13 cellular contexts compared by ENCODE assay signal in genomic region chr6:144379356-144379755, GRCh38.
A peak's percentile ranks its signal among the peaks of the same experiment; 100 is the strongest.
DNase-seq lines count a peak whose midpoint lies in the region; ATAC-seq and TF ChIP-seq lines count a peak whose summit lies in the region.
"Had no signal": no experiment of that assay in that cellular context is flagged by ENCODE, and none has a peak within 500 bp of the region (broad histone marks: within the 10 kb centered on the region; RNA-seq: fewer than 3 reads in every experiment).

No MANE protein-coding gene starts in this region.

- H3K36me3 Mint-ChIP-seq in naive thymus-derived CD8-positive, alpha-beta T cell, result peaks cover 18 to 28% (median 20%) of the 10 kb centered on the region in 3 donors
- peaks cover 11 to 42% (median 32%) of the 10 kb centered on the region in 5 donors for H3K36me3 Mint-ChIP-seq in naive thymus-derived CD4-positive, alpha-beta T cell

- H3K4me3 Mint-ChIP-seq in naive thymus-derived CD8-positive, alpha-beta T cell, result peak overlapping the region in 1 of 10 donors; percentile 2
- peak overlapping the region in 2 of 10 donors; percentile 32 to 51 for H3K4me3 Mint-ChIP-seq in naive thymus-derived CD4-positive, alpha-beta T cell

- H3K9ac ChIP-seq in PC-3 (ENCODE audit: low read length), result no peak overlapping the region

- H3K27me3 Mint-ChIP-seq in naive thymus-derived CD8-positive, alpha-beta T cell, result no peaks in the 10 kb centered on the region
- H3K27me3 Mint-ChIP-seq in naive thymus-derived CD4-positive, alpha-beta T cell, result no peaks in the 10 kb centered on the region

- H3K9me2 ChIP-seq in PC-3 (replicated peaks; ENCODE audit: low read length), result no peaks in the 10 kb centered on the region

- H3K27ac ChIP-seq in brain microvascular endothelial cell, result peak overlapping the region; percentile 33
- H3K27ac ChIP-seq in naive thymus-derived CD4-positive, alpha-beta T cell (ENCODE audit: low read depth, low read length), result no peak overlapping the region
- H3K27ac ChIP-seq in PC-3 (ENCODE audit: low read length), result no peak overlapping the region
- H3K27ac ChIP-seq: neutrophil had no signal

- H3K4me1 ChIP-seq in naive thymus-derived CD4-positive, alpha-beta T cell (ENCODE audit: control insufficient read depth in 2 of 2, insufficient read depth in 2 of 2, low read length in 2 of 2), result peaks cover 4 to 25% of the 10 kb centered on the region in 2 donors
- H3K4me1 ChIP-seq in PC-3 (ENCODE audit: insufficient read depth, low read length), result no peaks in the 10 kb centered on the region

- peaks cover 0 to 19% (median 10%) of the 10 kb centered on the region in 9 donors for H3K9me3 Mint-ChIP-seq in naive thymus-derived CD8-positive, alpha-beta T cell
- H3K9me3 Mint-ChIP-seq in naive thymus-derived CD4-positive, alpha-beta T cell, result peaks cover 0 to 29% (median 11%) of the 10 kb centered on the region in 11 donors

- CTCF ChIA-PET in naive thymus-derived CD4-positive, alpha-beta T cell (lab: Charles Lee), result interaction anchor here (0.6 kb wide), 1 partner anchor 50 kb away, joined by 3 read pairs; no protein-coding TSS in a partner anchor
- CTCF ChIA-PET in PC-3 (lab: Charles Lee), result no interaction called here

- DNase-seq in CD1c-positive myeloid dendritic cell (ENCODE audit: extremely low spot score) (peak; percentile 68), brain microvascular endothelial cell (peak; percentile 47), DMS 273 treated with DMSO at 0.1 percent for 48 hours (lab: John Stamatoyannopoulos, UW) (no peak), glomerular visceral epithelial cell (ENCODE audit: extremely low spot score) (no peak), PC-3 (no peak)
- DNase-seq in naive thymus-derived CD8-positive, alpha-beta T cell, result no peak
- DNase-seq in naive thymus-derived CD4-positive, alpha-beta T cell, result no peak
- DNase-seq: activated effector memory CD4-positive, alpha-beta T cell treated with anti-CD3 and anti-CD28 coated beads, Interleukin-2, amount 50 U/mL, for 16 hours; DMS153; NCI-H774; stimulated activated CD4-positive, alpha-beta T cell treated with anti-CD3 and anti-CD28 coated beads, Interleukin-4, amount 100 ng/mL, for 4 hours had no signal

- H3K79me2 ChIP-seq in PC-3 (ENCODE audit: low read length), result 0 out of 2 replicates have a peak, but pooled peaks cover 7% of the 10 kb centered on the region

- H2AFZ ChIP-seq in PC-3 (ENCODE audit: low read length), result no peak overlapping the region

- ATAC-seq in HG03460 (IDR thresholded peaks at IDR 0.05; ENCODE audit: unreplicated experiment) (peak; percentile 51), PC-3 (no peak)
- ATAC-seq in naive thymus-derived CD8-positive, alpha-beta T cell, result no peak
- ATAC-seq in naive thymus-derived CD4-positive, alpha-beta T cell, result no peak

- in situ Hi-C loops in brain microvascular endothelial cell (cut with HindIII; ENCODE audit: low pct_ligation_motif_present, low sequenced_read_pairs), result no loop called here

- no peaks in the 10 kb centered on the region for H4K20me1 ChIP-seq in PC-3 (ENCODE audit: low read length)

- H3K4me1 Mint-ChIP-seq in naive thymus-derived CD8-positive, alpha-beta T cell, result peaks cover 28 to 70% (median 63%) of the 10 kb centered on the region in 4 donors
- H3K4me1 Mint-ChIP-seq in naive thymus-derived CD4-positive, alpha-beta T cell, result peaks cover 21 to 75% (median 61%) of the 10 kb centered on the region in 7 donors

- H3F3A ChIP-seq in PC-3 (ENCODE audit: low read length, unreplicated experiment), result no peaks in the 10 kb centered on the region

- H3K27ac Mint-ChIP-seq in naive thymus-derived CD8-positive, alpha-beta T cell, result peak overlapping the region in 6 of 10 donors; percentile 2 to 83 (median 34)
- peak overlapping the region in 1 of 9 donors; percentile 19 for H3K27ac Mint-ChIP-seq in naive thymus-derived CD4-positive, alpha-beta T cell

- no peaks in the 10 kb centered on the region for H3K9me3 ChIP-seq in naive thymus-derived CD4-positive, alpha-beta T cell (ENCODE audit: control insufficient read depth in 2 of 3, low read length in 3 of 3)
- no peaks in the 10 kb centered on the region for H3K9me3 ChIP-seq in PC-3 (ENCODE audit: low read length)

- TF ChIP-seq CTCF in brain microvascular endothelial cell (IDR thresholded peaks at IDR 0.05; ENCODE audit: low read depth, low read length, missing control alignments) (no peak), PC-3 (conservative IDR thresholded peaks at IDR 0.05; ENCODE audit: low read depth, low read length) (no peak)

- no peak overlapping the region for H3K4me2 ChIP-seq in PC-3 (ENCODE audit: low read length)

- intact Hi-C loops in naive thymus-derived CD4-positive, alpha-beta T cell (cut with micrococcal nuclease), result no loop called here
- intact Hi-C loops in PC-3 (cut with micrococcal nuclease), result no loop called here

- BruUV-seq in PC-3 (replicated peaks; lab: Mats Ljungman, UMichigan), result no TSS peak

- H3K4me3 ChIP-seq in brain microvascular endothelial cell (ENCODE audit: low read depth, low read length) (no peak overlapping the region), PC-3 (ENCODE audit: low read length) (no peak overlapping the region)
- no peak overlapping the region for H3K4me3 ChIP-seq in naive thymus-derived CD4-positive, alpha-beta T cell (ENCODE audit: low read length)

- H3K27me3 ChIP-seq in brain microvascular endothelial cell (replicated peaks) (no peaks in the 10 kb centered on the region), PC-3 (ENCODE audit: low read length) (no peaks in the 10 kb centered on the region)
- no peaks in the 10 kb centered on the region for H3K27me3 ChIP-seq in naive thymus-derived CD4-positive, alpha-beta T cell (ENCODE audit: control insufficient read depth in 2 of 2, insufficient read depth in 2 of 2, low read length in 2 of 2)
- H3K27me3 ChIP-seq: neutrophil had no signal

- POLR2A ChIA-PET in naive thymus-derived CD8-positive, alpha-beta T cell (lab: Charles Lee), result no interaction called here
- POLR2A ChIA-PET in naive thymus-derived CD4-positive, alpha-beta T cell (lab: Charles Lee), result no interaction called here
- POLR2A ChIA-PET in PC-3 (lab: Charles Lee; ENCODE audit: unreplicated experiment), result no interaction called here

- H3K36me3 ChIP-seq in brain microvascular endothelial cell (replicated peaks), result no peaks in the 10 kb centered on the region
- H3K36me3 ChIP-seq in naive thymus-derived CD4-positive, alpha-beta T cell (ENCODE audit: control insufficient read depth in 2 of 3, insufficient read depth in 3 of 3, low read length in 3 of 3), result no peaks in the 10 kb centered on the region
- no peaks in the 10 kb centered on the region; the same call in 1 of the 2 replicates for H3K36me3 ChIP-seq in PC-3 (ENCODE audit: low read depth, low read length)
- H3K36me3 ChIP-seq: neutrophil had no signal

Comparison
In these comparisons a context has a peak if more than half of its experiments do, and no peak if none do; other contexts are left out.
1. DNase-seq: peak in CD1c-positive myeloid dendritic cell (single experiment) and brain microvascular endothelial cell (single experiment); none in naive thymus-derived CD8-positive, alpha-beta T cell (0 of 10), DMS 273 treated with DMSO at 0.1 percent for 48 hours (single experiment), glomerular visceral epithelial cell (single experiment), naive thymus-derived CD4-positive, alpha-beta T cell (0 of 9) and PC-3 (single experiment).